8 cellular contexts compared by ENCODE assay signal in genomic region chr9:91207889-91208651, GRCh38.
DNase-seq lines count a peak whose midpoint lies in the region; ATAC-seq and TF ChIP-seq lines count a peak whose summit lies in the region.

No MANE protein-coding gene starts in this region.

- peak; percentile 73 for ATAC-seq in HG02884 (IDR thresholded peaks at IDR 0.05; ENCODE audit: unreplicated experiment)

- H3K4me3 ChIP-seq in PC-9: no peak overlapping the region
- H3K4me3 ChIP-seq in esophagus (ENCODE audit: low read depth in 1 of 2, low read length in 2 of 2): no peak overlapping the region
- no peak overlapping the region for H3K4me3 ChIP-seq in prostate gland

- H3K79me2 ChIP-seq in PC-9 (ENCODE audit: low read depth): no peaks in the 10 kb centered on the region

- no peaks in the 10 kb centered on the region for H4K20me1 ChIP-seq in PC-9 (ENCODE audit: insufficient read depth)

- H3K36me3 ChIP-seq in PC-9 (ENCODE audit: low read depth) (no peaks in the 10 kb centered on the region), esophagus (ENCODE audit: control insufficient read depth in 2 of 2, insufficient read depth in 2 of 2, low read length in 1 of 2) (no peaks in the 10 kb centered on the region), prostate gland (no peaks in the 10 kb centered on the region)

- H3F3A ChIP-seq in PC-9 (ENCODE audit: insufficient read depth, low read depth): peaks cover 3% of the 10 kb centered on the region; the same call in 1 of the 2 replicates

- POLR2A ChIA-PET in PC-9 (lab: Charles Lee; ENCODE audit: unreplicated experiment): interaction anchor here (0.6 to 0.7 kb wide), 2 partner anchors 88 to 299 kb away, joined by 3 to 4 read pairs; no protein-coding TSS in a partner anchor

- BruUV-seq in PC-9 (replicated peaks; lab: Mats Ljungman, UMichigan): no TSS peak

- H2AFZ ChIP-seq in PC-9: no peak overlapping the region

- TF ChIP-seq CTCF in PC-9 (conservative IDR thresholded peaks at IDR 0.05) (no peak), prostate gland (IDR thresholded peaks at IDR 0.05) (no peak)

- 0 out of 2 replicates have a peak, but pooled peaks cover under 1% of the 10 kb centered on the region for H3K9me3 ChIP-seq in PC-9 (ENCODE audit: insufficient read depth, low read depth)
- H3K9me3 ChIP-seq in esophagus (ENCODE audit: control insufficient read depth in 2 of 2, insufficient read depth in 1 of 2, low read depth in 1 of 2, low read length in 1 of 2): no peaks in the 10 kb centered on the region
- H3K9me3 ChIP-seq in prostate gland: no peaks in the 10 kb centered on the region

- H3K4me2 ChIP-seq in PC-9: peak overlapping the region; percentile 54

- no peaks in the 10 kb centered on the region for H3K27me3 ChIP-seq in PC-9 (ENCODE audit: insufficient read depth, low read depth)
- H3K27me3 ChIP-seq in esophagus (ENCODE audit: control insufficient read depth in 1 of 2, insufficient read depth in 2 of 2, low read length in 2 of 2): no peaks in the 10 kb centered on the region
- H3K27me3 ChIP-seq in prostate gland (replicated peaks; ENCODE audit: insufficient read depth): no peaks in the 10 kb centered on the region

- DNase-seq in SKM-1 treated with dmso at 0.1 percent for 144 hours (lab: John Stamatoyannopoulos, UW; ENCODE audit: unreplicated experiment): peak; percentile 31
- no peak for DNase-seq in SKM-1 (lab: John Stamatoyannopoulos, UW; ENCODE audit: unreplicated experiment)
- peak in 1 of 2 experiments; percentile 47 for DNase-seq in PC-9
- DNase-seq in prostate gland (ENCODE audit: low spot score): no peak
- DNase-seq in iPS-NIHi11 (ENCODE audit: low spot score): no peak
- DNase-seq in AG08396 (ENCODE audit: low spot score): no peak

- no peak for TF ChIP-seq POLR2A in prostate gland (IDR thresholded peaks at IDR 0.05)

- intact Hi-C loops in PC-9 (cut with micrococcal nuclease; ENCODE audit: unreplicated experiment) (no loop called here), prostate gland (cut with DNase I) (loop anchor here (10.0 kb wide), 1 partner anchor 293 kb away; no protein-coding TSS in a partner anchor)

- H3K4me1 ChIP-seq in PC-9 (replicated peaks; ENCODE audit: insufficient read depth) (peaks cover 9% of the 10 kb centered on the region), esophagus (ENCODE audit: control insufficient read depth in 2 of 2, insufficient read depth in 2 of 2, low read length in 1 of 2) (peaks cover 3 to 7% of the 10 kb centered on the region in 2 donors), prostate gland (replicated peaks) (no peaks in the 10 kb centered on the region)

- 25 to 26% methylated on average over 10 of the region's 10 CpGs for WGBS in esophagus, 2 donors
- WGBS in prostate gland: 28% methylated on average over 10 of the region's 10 CpGs

- CTCF ChIA-PET in PC-9 (lab: Charles Lee): no interaction called here

- H3K27ac ChIP-seq in PC-9 (peak overlapping the region; percentile 28; the same call in 1 of the 2 replicates), esophagus (ENCODE audit: low read depth in 2 of 2, low read length in 1 of 2) (peak overlapping the region; percentile 61 to 67), prostate gland (peak overlapping the region; percentile 71 to 78)

- H3K9me2 ChIP-seq in PC-9 (ENCODE audit: insufficient read depth): no peaks in the 10 kb centered on the region
